Comparison of ENCODE assay signal across 9 cellular contexts in the genomic region with DNA sequence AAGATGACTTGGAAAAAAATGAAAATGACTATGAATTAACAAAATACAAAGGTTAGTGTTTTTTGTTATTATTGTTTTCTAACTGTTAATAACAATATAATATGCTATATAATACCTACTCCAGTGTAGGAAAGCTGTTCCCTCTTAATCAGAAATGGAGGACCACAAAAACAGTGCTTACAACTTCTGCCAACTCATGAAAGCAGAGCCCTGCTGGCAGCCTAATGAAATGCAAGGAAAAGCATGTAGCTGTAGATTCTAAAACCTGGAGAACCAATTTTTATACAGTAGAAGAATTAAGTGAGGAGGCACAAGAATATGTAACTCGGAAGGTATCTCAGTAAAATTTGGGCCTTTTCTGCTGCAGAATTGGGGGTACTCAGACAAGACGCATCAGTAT. TPM values are rescaled to one million over a fixed set of nuclear protein-coding genes. Genes with fewer than 3 reads are reported as not detected.
DNase-seq lines count a peak whose midpoint lies in the region; ATAC-seq and TF ChIP-seq lines count a peak whose summit lies in the region.
"Had no signal": no experiment of that assay in that cellular context is flagged by ENCODE, and none has a peak within 500 bp of the region (broad histone marks: within the 10 kb centered on the region; RNA-seq: fewer than 3 reads in every experiment).

No MANE protein-coding gene starts in this region.

- H3K4me3 ChIP-seq in A673 (ENCODE audit: low read depth, low read length, poor library complexity, severe bottlenecking) (no peak overlapping the region), GM12864 (ENCODE audit: low read depth, low read length) (no peak overlapping the region), Panc1 (ENCODE audit: low read depth in 2 of 2, low read length in 2 of 2) (no peak overlapping the region), fibroblast of villous mesenchyme (ENCODE audit: low read depth, low read length) (no peak overlapping the region)

- CTCF ChIA-PET in A673 (lab: Charles Lee): no interaction called here
- CTCF ChIA-PET in Panc1 (lab: Charles Lee): interaction anchor here (0.6 kb wide), 1 partner anchor 31 kb away, joined by 3 read pairs; no protein-coding TSS in a partner anchor

- DNase-seq in A673 (ENCODE audit: low spot score) (peak; percentile 59), GM12864 (ENCODE audit: low read depth) (no peak), Panc1 (ENCODE audit: low read depth, low spot score) (peak; percentile 4), fibroblast of villous mesenchyme (ENCODE audit: low read depth) (peak; percentile 33), GOT3 (lab: John Stamatoyannopoulos, UW) (no peak), GM19238 (ENCODE audit: insufficient read length, low spot score) (no peak), pons (ENCODE audit: low spot score) (no peak)

- H3K36me3 ChIP-seq in A673 (ENCODE audit: insufficient read depth, low read length, poor library complexity, severe bottlenecking) (peaks cover 44% of the 10 kb centered on the region), Panc1 (ENCODE audit: control insufficient read depth, insufficient read depth, low read length) (peaks cover 28% of the 10 kb centered on the region; the same call in 1 of the 2 replicates)

- H3K27ac ChIP-seq in A673 (ENCODE audit: low read depth, low read length, poor library complexity, severe bottlenecking) (no peak overlapping the region), Panc1 (ENCODE audit: low read length) (no peak overlapping the region)
- H3K27ac ChIP-seq: parathyroid adenoma had no signal

- in situ Hi-C loops in Panc1 (cut with HindIII; ENCODE audit: low pct_unique_long_range_greater_than_20kb, low sequenced_read_pairs): no loop called here

- intact Hi-C loops in A673 (cut with micrococcal nuclease; ENCODE audit: unreplicated experiment): no loop called here
- intact Hi-C loops in Panc1 (cut with micrococcal nuclease; ENCODE audit: unreplicated experiment): no loop called here

- BruUV-seq in A673 (replicated peaks; lab: Mats Ljungman, UMichigan) (no TSS peak), Panc1 (replicated peaks; lab: Mats Ljungman, UMichigan) (no TSS peak)

- H3K27me3 ChIP-seq in A673 (replicated peaks; ENCODE audit: insufficient read depth, low read depth, low read length, poor library complexity) (no peaks in the 10 kb centered on the region), Panc1 (ENCODE audit: control insufficient read depth, insufficient read depth, low read length) (no peaks in the 10 kb centered on the region)

- H3K4me1 ChIP-seq in A673 (ENCODE audit: insufficient read depth, low read length, poor library complexity, severe bottlenecking) (no peaks in the 10 kb centered on the region), Panc1 (ENCODE audit: control insufficient read depth, insufficient read depth, low read length) (no peaks in the 10 kb centered on the region)
- H3K4me1 ChIP-seq: parathyroid adenoma had no signal

- ATAC-seq in Panc1 (peak; percentile 75; the same call in 1 of the 2 replicates), HG03520 (IDR thresholded peaks at IDR 0.05; ENCODE audit: unreplicated experiment) (no peak)

- TF ChIP-seq CTCF in A673 (conservative IDR thresholded peaks at IDR 0.05; ENCODE audit: low read depth, low read length) (peak; percentile 55), GM12864 (IDR thresholded peaks at IDR 0.05; ENCODE audit: low read depth, low read length, missing control alignments) (peak; percentile 51), Panc1 (IDR thresholded peaks at IDR 0.05) (peak; percentile 60; the same call in 1 of the 2 replicates), fibroblast of villous mesenchyme (IDR thresholded peaks at IDR 0.05; ENCODE audit: insufficient read depth, low read depth, low read length) (peak; percentile 63)

- H3K9me3 ChIP-seq in A673 (ENCODE audit: low read depth, low read length, poor library complexity, severe bottlenecking) (peaks cover 6% of the 10 kb centered on the region), Panc1 (ENCODE audit: control insufficient read depth, insufficient read depth, low read depth, low read length) (no peaks in the 10 kb centered on the region)

- POLR2A ChIA-PET in A673 (lab: Charles Lee; ENCODE audit: low non-redundant PET) (no interaction called here), Panc1 (lab: Charles Lee) (interaction anchor here (0.8 to 0.9 kb wide), 2 partner anchors 17 to 369 kb away, joined by 6 to 10 read pairs; no protein-coding TSS in a partner anchor)

RNA-seq across cellular contexts. Expression of gene PHIP, which starts 29.4 kb away (rescaled TPM):
- total RNA-seq in A673 (2021) (42.5 and 45.1 TPM in 2 replicates), Panc1 (2021; ENCODE audit: unreplicated experiment) (28.0 TPM), fibroblast of villous mesenchyme (16.4 and 26.3 TPM in 2 replicates)
- polyA plus RNA-seq in Panc1 (2012; ENCODE audit: insufficient read length): 7.8 TPM

Comparison
In these comparisons a context has a peak if more than half of its experiments do, and no peak if none do; other contexts are left out.
1. DNase-seq: peak in A673 (single experiment), Panc1 (single experiment) and fibroblast of villous mesenchyme (single experiment); none in GM12864 (single experiment), GOT3 (single experiment), GM19238 (single experiment) and pons (single experiment).
2. Peak in every context shown above with its lines, with median percentiles within 50 percentile points of each other: CTCF ChIP-seq.